2 cellular contexts compared by ENCODE assay signal in genomic region chr17:19867654-19868395, GRCh38.
TF ChIP-seq lines count a peak whose summit lies in the region.

ULK2 (minus strand) TSS chr17:19867936; CDS start chr17:19867417, 519 bp downstream.

TF ChIP-seq in SK-N-SH, 30 proteins besides CTCF, POLR2A, EP300 and RAD21 (continued from another document):
- TF ChIP-seq PBX3 (IDR thresholded peaks at IDR 0.05) = peak; percentile 90
- no peak for TF ChIP-seq MXI1 (IDR thresholded peaks at IDR 0.05; ENCODE audit: low read depth, low read length)
- TF ChIP-seq, protein P1, sequence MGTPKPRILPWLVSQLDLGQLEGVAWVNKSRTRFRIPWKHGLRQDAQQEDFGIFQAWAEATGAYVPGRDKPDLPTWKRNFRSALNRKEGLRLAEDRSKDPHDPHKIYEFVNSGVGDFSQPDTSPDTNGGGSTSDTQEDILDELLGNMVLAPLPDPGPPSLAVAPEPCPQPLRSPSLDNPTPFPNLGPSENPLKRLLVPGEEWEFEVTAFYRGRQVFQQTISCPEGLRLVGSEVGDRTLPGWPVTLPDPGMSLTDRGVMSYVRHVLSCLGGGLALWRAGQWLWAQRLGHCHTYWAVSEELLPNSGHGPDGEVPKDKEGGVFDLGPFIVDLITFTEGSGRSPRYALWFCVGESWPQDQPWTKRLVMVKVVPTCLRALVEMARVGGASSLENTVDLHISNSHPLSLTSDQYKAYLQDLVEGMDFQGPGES (IDR thresholded peaks at IDR 0.05; ENCODE audit: low read depth, low read length) = no peak
- TF ChIP-seq POLR2AphosphoS5 (IDR thresholded peaks at IDR 0.05; ENCODE audit: low read depth, low read length) = peak; percentile 66
- no peak for TF ChIP-seq RXRA (IDR thresholded peaks at IDR 0.05; ENCODE audit: borderline replicate concordance, low read depth)
- TF ChIP-seq JUND (IDR thresholded peaks at IDR 0.05) = no peak
- TF ChIP-seq TEAD4 (IDR thresholded peaks at IDR 0.05; ENCODE audit: borderline replicate concordance, insufficient read depth) = no peak
- TF ChIP-seq, protein P2, sequence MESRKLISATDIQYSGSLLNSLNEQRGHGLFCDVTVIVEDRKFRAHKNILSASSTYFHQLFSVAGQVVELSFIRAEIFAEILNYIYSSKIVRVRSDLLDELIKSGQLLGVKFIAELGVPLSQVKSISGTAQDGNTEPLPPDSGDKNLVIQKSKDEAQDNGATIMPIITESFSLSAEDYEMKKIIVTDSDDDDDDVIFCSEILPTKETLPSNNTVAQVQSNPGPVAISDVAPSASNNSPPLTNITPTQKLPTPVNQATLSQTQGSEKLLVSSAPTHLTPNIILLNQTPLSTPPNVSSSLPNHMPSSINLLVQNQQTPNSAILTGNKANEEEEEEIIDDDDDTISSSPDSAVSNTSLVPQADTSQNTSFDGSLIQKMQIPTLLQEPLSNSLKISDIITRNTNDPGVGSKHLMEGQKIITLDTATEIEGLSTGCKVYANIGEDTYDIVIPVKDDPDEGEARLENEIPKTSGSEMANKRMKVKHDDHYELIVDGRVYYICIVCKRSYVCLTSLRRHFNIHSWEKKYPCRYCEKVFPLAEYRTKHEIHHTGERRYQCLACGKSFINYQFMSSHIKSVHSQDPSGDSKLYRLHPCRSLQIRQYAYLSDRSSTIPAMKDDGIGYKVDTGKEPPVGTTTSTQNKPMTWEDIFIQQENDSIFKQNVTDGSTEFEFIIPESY (IDR thresholded peaks at IDR 0.05; ENCODE audit: borderline replicate concordance, low read depth) = peak; percentile 86; the same call in 1 of the 2 replicates
- TF ChIP-seq NRF1 (IDR thresholded peaks at IDR 0.05; ENCODE audit: low read depth, low read length) = no peak
- 0 out of 2 replicates have a peak, but pooled peaks have one; percentile 16 for TF ChIP-seq NFIC (IDR thresholded peaks at IDR 0.05; ENCODE audit: borderline replicate concordance)
- TF ChIP-seq FOXM1 (IDR thresholded peaks at IDR 0.05; ENCODE audit: low read depth) = no peak
- TF ChIP-seq SMC3 (IDR thresholded peaks at IDR 0.05; ENCODE audit: low read depth, low read length) = peak; percentile 1; the same call in 1 of the 2 replicates
- peak; percentile 27; the same call in 1 of the 2 replicates for TF ChIP-seq TCF12 (IDR thresholded peaks at IDR 0.05)
- no peak for TF ChIP-seq EZH2phosphoT487 (IDR thresholded peaks at IDR 0.05; ENCODE audit: borderline replicate concordance, low read depth)
- TF ChIP-seq FOSL2 (IDR thresholded peaks at IDR 0.05; ENCODE audit: borderline replicate concordance, low read depth) = no peak
- TF ChIP-seq, protein P3, sequence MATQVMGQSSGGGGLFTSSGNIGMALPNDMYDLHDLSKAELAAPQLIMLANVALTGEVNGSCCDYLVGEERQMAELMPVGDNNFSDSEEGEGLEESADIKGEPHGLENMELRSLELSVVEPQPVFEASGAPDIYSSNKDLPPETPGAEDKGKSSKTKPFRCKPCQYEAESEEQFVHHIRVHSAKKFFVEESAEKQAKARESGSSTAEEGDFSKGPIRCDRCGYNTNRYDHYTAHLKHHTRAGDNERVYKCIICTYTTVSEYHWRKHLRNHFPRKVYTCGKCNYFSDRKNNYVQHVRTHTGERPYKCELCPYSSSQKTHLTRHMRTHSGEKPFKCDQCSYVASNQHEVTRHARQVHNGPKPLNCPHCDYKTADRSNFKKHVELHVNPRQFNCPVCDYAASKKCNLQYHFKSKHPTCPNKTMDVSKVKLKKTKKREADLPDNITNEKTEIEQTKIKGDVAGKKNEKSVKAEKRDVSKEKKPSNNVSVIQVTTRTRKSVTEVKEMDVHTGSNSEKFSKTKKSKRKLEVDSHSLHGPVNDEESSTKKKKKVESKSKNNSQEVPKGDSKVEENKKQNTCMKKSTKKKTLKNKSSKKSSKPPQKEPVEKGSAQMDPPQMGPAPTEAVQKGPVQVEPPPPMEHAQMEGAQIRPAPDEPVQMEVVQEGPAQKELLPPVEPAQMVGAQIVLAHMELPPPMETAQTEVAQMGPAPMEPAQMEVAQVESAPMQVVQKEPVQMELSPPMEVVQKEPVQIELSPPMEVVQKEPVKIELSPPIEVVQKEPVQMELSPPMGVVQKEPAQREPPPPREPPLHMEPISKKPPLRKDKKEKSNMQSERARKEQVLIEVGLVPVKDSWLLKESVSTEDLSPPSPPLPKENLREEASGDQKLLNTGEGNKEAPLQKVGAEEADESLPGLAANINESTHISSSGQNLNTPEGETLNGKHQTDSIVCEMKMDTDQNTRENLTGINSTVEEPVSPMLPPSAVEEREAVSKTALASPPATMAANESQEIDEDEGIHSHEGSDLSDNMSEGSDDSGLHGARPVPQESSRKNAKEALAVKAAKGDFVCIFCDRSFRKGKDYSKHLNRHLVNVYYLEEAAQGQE (IDR thresholded peaks at IDR 0.05; ENCODE audit: low read depth, low read length) = peak; percentile 65; the same call in 1 of the 2 replicates
- TF ChIP-seq GABPA (IDR thresholded peaks at IDR 0.05; ENCODE audit: low read depth) = no peak
- TF ChIP-seq YY1 (IDR thresholded peaks at IDR 0.05; ENCODE audit: low read depth) = 0 out of 2 replicates have a peak, but pooled peaks have one; percentile 21
- peak; percentile 90 for TF ChIP-seq TAF1 (IDR thresholded peaks at IDR 0.05; ENCODE audit: borderline replicate concordance, low read depth, low read length)
- peak; percentile 86 for TF ChIP-seq MAX (IDR thresholded peaks at IDR 0.05; ENCODE audit: low read depth)
- TF ChIP-seq GATA2 (CRISPR knock-in tag; IDR thresholded peaks at IDR 0.05) = no peak
TF ChIP-seq in SK-N-SH: peak in this region for 12.

TF ChIP-seq in GM12878, 131 proteins besides CTCF, POLR2A, EP300 and RAD21 (continued from another document):
- TF ChIP-seq PBX3 (IDR thresholded peaks at IDR 0.05; ENCODE audit: insufficient replicate concordance, low read depth, low read length) = peak; percentile 37
- TF ChIP-seq PAX8 (IDR thresholded peaks at IDR 0.05) = no peak
- TF ChIP-seq POLR2AphosphoS5 (IDR thresholded peaks at IDR 0.05; ENCODE audit: low read length) = no peak; the same call in 1 of the 2 replicates
- no peak for TF ChIP-seq YBX1 (IDR thresholded peaks at IDR 0.05)
- no peak for TF ChIP-seq RELB (IDR thresholded peaks at IDR 0.05; ENCODE audit: low read depth)
- no peak for TF ChIP-seq CREM (IDR thresholded peaks at IDR 0.05; ENCODE audit: low read depth)
- TF ChIP-seq GATAD2B (conservative IDR thresholded peaks at IDR 0.05; ENCODE audit: low read depth) = no peak
- no peak for TF ChIP-seq HCFC1 (IDR thresholded peaks at IDR 0.05; ENCODE audit: low read length)
- TF ChIP-seq EGR1 (IDR thresholded peaks at IDR 0.05; ENCODE audit: borderline replicate concordance in 1 of 2, low read depth in 2 of 2, low read length in 2 of 2) = 0 out of 3 replicates have a peak, but pooled peaks of 1 of the 2 experiments have one; percentile 40
- no peak for TF ChIP-seq ZNF622 (IDR thresholded peaks at IDR 0.05)
- TF ChIP-seq TCF3 (IDR thresholded peaks at IDR 0.05; ENCODE audit: borderline replicate concordance, insufficient read depth, low read depth, low read length) = no peak
- no peak for TF ChIP-seq EED (IDR thresholded peaks at IDR 0.05; ENCODE audit: low read depth)
- no peak for TF ChIP-seq EZH2 (IDR thresholded peaks at IDR 0.05; ENCODE audit: borderline replicate concordance, control insufficient read depth, low read depth, low read length)
- TF ChIP-seq RELA (IDR thresholded peaks at IDR 0.05; ENCODE audit: borderline replicate concordance, partially characterized antibody) = no peak
- TF ChIP-seq RUNX3 (IDR thresholded peaks at IDR 0.05; ENCODE audit: low read length) = peak; percentile 37
- TF ChIP-seq RBBP5 (conservative IDR thresholded peaks at IDR 0.05) = no peak
- no peak for TF ChIP-seq NR2C2 (IDR thresholded peaks at IDR 0.05; ENCODE audit: borderline replicate concordance, control insufficient read depth, insufficient read length, low read depth)
- TF ChIP-seq HDAC6 (IDR thresholded peaks at IDR 0.05; ENCODE audit: unreplicated experiment) = peak; percentile 88
